Comparison of ENCODE assay signal across 7 cellular contexts in genomic region chr10:11515596-11516418, GRCh38.
DNase-seq lines count a peak whose midpoint lies in the region; ATAC-seq, FAIRE-seq and TF ChIP-seq lines count a peak whose summit lies in the region.

No MANE protein-coding gene starts in this region.

- RAD21 ChIA-PET in GM12878 (lab: Charles Lee; ENCODE audit: unreplicated experiment): interaction anchor here (0.8 to 3.5 kb wide), 29 partner anchors 10 to 298 kb away, joined by 3 to 56 read pairs (median 4); no protein-coding TSS in a partner anchor

- peak; percentile 92 for FAIRE-seq in GM12878 (lab: Jason Lieb, UNC)

- peaks cover 11% of the 10 kb centered on the region for H3K79me2 ChIP-seq in GM12878 (ENCODE audit: control insufficient read depth, insufficient read depth, low read length)

- no peaks in the 10 kb centered on the region for H4K20me1 ChIP-seq in GM12878 (ENCODE audit: control insufficient read depth, insufficient read depth)

- SMC1A ChIA-PET in GM12878 (lab: Charles Lee; ENCODE audit: uncharacterized antibody, unreplicated experiment): interaction anchor here (0.6 to 4.4 kb wide), 33 partner anchors 9 to 304 kb away, joined by 3 to 67 read pairs (median 5); no protein-coding TSS in a partner anchor

- POLR2A ChIA-PET in GM12878 (lab: Charles Lee): no interaction called here

- intact Hi-C loops in GM12878 (cut with micrococcal nuclease; ENCODE audit: unreplicated experiment): loop anchor here (1.0 to 2.0 kb wide), 5 partner anchors 87 to 242 kb away; no protein-coding TSS in a partner anchor

- H3K9ac ChIP-seq in GM12878 (ENCODE audit: control insufficient read depth, insufficient read depth, low read length): no peak overlapping the region

- H3K27ac ChIP-seq in GM12878 (ENCODE audit: control insufficient read depth, insufficient read depth): peak overlapping the region; percentile 80

- no peak for TF ChIP-seq EP300 in GM12878 (IDR thresholded peaks at IDR 0.05; ENCODE audit: borderline replicate concordance in 1 of 2, control insufficient read depth in 1 of 2, low read depth in 2 of 2, low read length in 2 of 2)

- in situ Hi-C loops in GM12878 (cut with MboI): loop anchor here (5.0 kb wide), 1 partner anchor 206 kb away; no protein-coding TSS in a partner anchor

- CTCF ChIA-PET in GM12878 (lab: Yijun Ruan, JAX): interaction anchor here (0.6 to 3.9 kb wide), 41 partner anchors 8 to 708 kb away, joined by 3 to 125 read pairs (median 4); no protein-coding TSS in a partner anchor

- peak; percentile 72 for DNase-seq in ELR (ENCODE audit: low read depth)
- DNase-seq in HT-29 (ENCODE audit: low spot score): peak; percentile 73
- DNase-seq in RPMI8226: peak; percentile 69
- DNase-seq in GM12878 (ENCODE audit: low read depth, low spot score): peak; percentile 67
- DNase-seq in inferior parietal cortex (ENCODE audit: extremely low spot score): peak; percentile 85
- DNase-seq in stimulated activated CD4-positive, alpha-beta T cell treated with anti-CD3 and anti-CD28 coated beads, Interleukin-4, amount 100 ng/mL, for 1 hour: peak; percentile 29

- no TSS peak for BruUV-seq in GM12878 (replicated peaks; lab: Mats Ljungman, UMichigan)

- peaks cover 24% of the 10 kb centered on the region for H3K4me1 ChIP-seq in GM12878 (ENCODE audit: control insufficient read depth, insufficient read depth, low read length)

- peaks cover 0 to 17% of the 10 kb centered on the region in 2 experiments; a peak in 1 of 4 replicates for H3K36me3 ChIP-seq in GM12878 (ENCODE audit: control insufficient read depth in 2 of 2, insufficient read depth in 2 of 2, low read length in 1 of 2)

- no peak for TF ChIP-seq POLR2A in GM12878 (IDR thresholded peaks at IDR 0.05; ENCODE audit: low read depth, low read length)

- H3K27me3 ChIP-seq in GM12878 (replicated peaks in 1 of 2; ENCODE audit: control insufficient read depth in 2 of 2, insufficient read depth in 2 of 2, low read length in 1 of 2): no peaks in the 10 kb centered on the region

- no peak overlapping the region for H2AFZ ChIP-seq in GM12878 (ENCODE audit: control insufficient read depth, low read depth, low read length)

- H3K9me3 ChIP-seq in GM12878 (replicated peaks; ENCODE audit: control insufficient read depth, insufficient read depth, low read length): no peaks in the 10 kb centered on the region

- ATAC-seq in GM21360 (IDR thresholded peaks at IDR 0.05; ENCODE audit: unreplicated experiment) (peak; percentile 37), GM12878 (peak; percentile 86)

- TF ChIP-seq RAD21 in GM12878 (IDR thresholded peaks at IDR 0.05; ENCODE audit: insufficient read depth, low read depth, low read length): peak; percentile 97

- under 1% methylated on average over 5 of the region's 5 CpGs for WGBS in GM12878 (ENCODE audit: insufficient coverage, insufficient replicate concordance, low lambda C conversion rate, missing lambda C conversion rate)

- TF ChIP-seq CTCF in GM12878 (IDR thresholded peaks at IDR 0.05 in 2 of 3, conservative IDR thresholded peaks at IDR 0.05 in 1 of 3; ENCODE audit: control insufficient read depth in 2 of 3, extremely low read depth in 1 of 3, insufficient read depth in 1 of 3, low read depth in 3 of 3, low read length in 3 of 3): peak; percentile 85 to 93 (median 88); a peak in 5 of 6 replicates

- peak overlapping the region; percentile 38; the same call in 1 of the 2 replicates for H3K4me3 ChIP-seq in GM12878

- peak overlapping the region; percentile 58 for H3K4me2 ChIP-seq in GM12878 (ENCODE audit: control insufficient read depth, insufficient read depth)

TF ChIP-seq in GM12878, 131 proteins besides CTCF, POLR2A, EP300 and RAD21:
- TF ChIP-seq CBFB (IDR thresholded peaks at IDR 0.05; ENCODE audit: low read depth) (no peak), IKZF2 (IDR thresholded peaks at IDR 0.05) (0 out of 4 replicates have a peak, but pooled peaks of 1 of the 2 experiments have one; percentile 3), RCOR1 (conservative IDR thresholded peaks at IDR 0.05; ENCODE audit: low read depth, low read length) (0 out of 2 replicates have a peak, but pooled peaks have one; percentile 51), YY1 (IDR thresholded peaks at IDR 0.05; ENCODE audit: low read depth, low read length) (peak; percentile 56; the same call in 1 of the 2 replicates), RELA (IDR thresholded peaks at IDR 0.05; ENCODE audit: borderline replicate concordance, partially characterized antibody) (peak; percentile 36), SMC3 (IDR thresholded peaks at IDR 0.05; ENCODE audit: borderline replicate concordance, low read length) (peak; percentile 100), NRF1 (conservative IDR thresholded peaks at IDR 0.05; ENCODE audit: low read depth, low read length) (no peak), HDAC2 (IDR thresholded peaks at IDR 0.05) (no peak), POU2F2 (IDR thresholded peaks at IDR 0.05; ENCODE audit: borderline replicate concordance, low read depth, low read length) (0 out of 3 replicates have a peak, but pooled peaks have one; percentile 18), NR2C1 (IDR thresholded peaks at IDR 0.05) (no peak), BHLHE40 (IDR thresholded peaks at IDR 0.05; ENCODE audit: borderline replicate concordance in 1 of 2, low read depth in 2 of 2, low read length in 1 of 2) (0 out of 4 replicates have a peak, but pooled peaks of 1 of the 2 experiments have one; percentile 37)
- TF ChIP-seq, protein P1, sequence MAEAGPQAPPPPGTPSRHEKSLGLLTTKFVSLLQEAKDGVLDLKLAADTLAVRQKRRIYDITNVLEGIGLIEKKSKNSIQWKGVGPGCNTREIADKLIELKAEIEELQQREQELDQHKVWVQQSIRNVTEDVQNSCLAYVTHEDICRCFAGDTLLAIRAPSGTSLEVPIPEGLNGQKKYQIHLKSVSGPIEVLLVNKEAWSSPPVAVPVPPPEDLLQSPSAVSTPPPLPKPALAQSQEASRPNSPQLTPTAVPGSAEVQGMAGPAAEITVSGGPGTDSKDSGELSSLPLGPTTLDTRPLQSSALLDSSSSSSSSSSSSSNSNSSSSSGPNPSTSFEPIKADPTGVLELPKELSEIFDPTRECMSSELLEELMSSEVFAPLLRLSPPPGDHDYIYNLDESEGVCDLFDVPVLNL (IDR thresholded peaks at IDR 0.05; ENCODE audit: low read depth, low read length): no peak

Comparison
In these comparisons a context has a peak if more than half of its experiments do, and no peak if none do; other contexts are left out.
1. Peak in every context shown above with its lines: DNase-seq, ATAC-seq, H3K4me3 ChIP-seq and H3K27ac ChIP-seq.
2. DNase-seq: peak in every context shown above with its lines; median percentile 85 in inferior parietal cortex; 73 in HT-29; 72 in ELR; 69 in RPMI8226; 67 in GM12878; 29 in stimulated activated CD4-positive, alpha-beta T cell treated with anti-CD3 and anti-CD28 coated beads, Interleukin-4, amount 100 ng/mL, for 1 hour.